ENCODE assay signal across 8 cellular contexts in the genomic region with DNA sequence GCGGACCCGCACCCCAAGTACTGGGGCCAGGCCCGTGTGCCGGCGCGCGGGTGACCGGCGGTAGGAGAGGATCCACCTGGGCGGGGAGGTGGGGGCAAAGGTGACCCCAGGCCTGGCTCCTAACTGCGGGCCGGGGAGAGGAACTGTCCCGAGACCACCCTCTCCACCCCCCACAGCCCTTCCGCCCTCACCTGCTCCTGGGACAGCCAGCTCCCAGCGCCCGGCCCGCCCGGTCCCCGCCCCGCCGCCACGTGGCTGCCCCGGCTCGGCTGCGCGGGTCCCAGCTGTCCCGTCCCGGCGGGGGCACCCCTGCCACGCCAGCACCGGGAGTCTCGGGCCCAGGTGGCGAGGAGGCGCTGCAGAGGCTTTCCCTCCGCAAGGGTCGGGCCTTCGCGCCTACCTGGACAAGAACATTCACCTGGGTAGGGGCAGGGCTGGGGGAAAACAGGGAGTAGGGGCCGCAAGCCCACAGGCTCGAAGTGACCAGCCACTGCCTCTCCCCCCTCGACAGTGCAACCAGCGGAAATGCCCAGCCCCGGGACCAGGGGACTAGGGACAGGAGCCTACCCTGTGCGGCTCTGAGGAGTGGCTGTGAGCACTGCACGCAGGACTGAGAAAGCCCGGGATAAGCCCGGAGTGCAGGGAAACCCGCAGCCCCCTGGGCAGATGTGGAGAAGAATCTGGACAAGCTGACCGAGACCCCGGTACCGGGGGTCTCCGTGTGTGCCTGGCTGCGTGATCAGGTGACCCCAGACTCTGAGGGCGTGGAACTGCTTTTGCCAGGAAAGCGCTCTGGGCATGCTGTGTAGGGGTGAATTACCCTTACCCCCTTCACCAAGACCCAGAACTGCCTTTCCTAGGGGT. TPM values are rescaled to one million over a fixed set of nuclear protein-coding genes. Genes with fewer than 3 reads are reported as not detected.
DNase-seq lines count a peak whose midpoint lies in the region; ATAC-seq, FAIRE-seq and TF ChIP-seq lines count a peak whose summit lies in the region.

A gene with protein sequence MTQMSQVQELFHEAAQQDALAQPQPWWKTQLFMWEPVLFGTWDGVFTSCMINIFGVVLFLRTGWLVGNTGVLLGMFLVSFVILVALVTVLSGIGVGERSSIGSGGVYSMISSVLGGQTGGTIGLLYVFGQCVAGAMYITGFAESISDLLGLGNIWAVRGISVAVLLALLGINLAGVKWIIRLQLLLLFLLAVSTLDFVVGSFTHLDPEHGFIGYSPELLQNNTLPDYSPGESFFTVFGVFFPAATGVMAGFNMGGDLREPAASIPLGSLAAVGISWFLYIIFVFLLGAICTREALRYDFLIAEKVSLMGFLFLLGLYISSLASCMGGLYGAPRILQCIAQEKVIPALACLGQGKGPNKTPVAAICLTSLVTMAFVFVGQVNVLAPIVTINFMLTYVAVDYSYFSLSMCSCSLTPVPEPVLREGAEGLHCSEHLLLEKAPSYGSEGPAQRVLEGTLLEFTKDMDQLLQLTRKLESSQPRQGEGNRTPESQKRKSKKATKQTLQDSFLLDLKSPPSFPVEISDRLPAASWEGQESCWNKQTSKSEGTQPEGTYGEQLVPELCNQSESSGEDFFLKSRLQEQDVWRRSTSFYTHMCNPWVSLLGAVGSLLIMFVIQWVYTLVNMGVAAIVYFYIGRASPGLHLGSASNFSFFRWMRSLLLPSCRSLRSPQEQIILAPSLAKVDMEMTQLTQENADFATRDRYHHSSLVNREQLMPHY (minus strand): TSS at position 240 of the 864 bp plus-strand sequence. CDS start 1,399 bp downstream, outside the sequence.

- FAIRE-seq in GM19239 (lab: Jason Lieb, UNC) = no peak

- TF ChIP-seq POLR2A in uterus (IDR thresholded peaks at IDR 0.05) = no peak

- H3K4me1 ChIP-seq in effector memory CD4-positive, alpha-beta T cell (ENCODE audit: control insufficient read depth, insufficient read depth, low read length, poor library complexity, severe bottlenecking) = peaks cover 9% of the 10 kb centered on the region
- peaks cover 0 to 9% of the 10 kb centered on the region in 2 donors for H3K4me1 ChIP-seq in uterus

- intact Hi-C loops in uterus (cut with DNase I; ENCODE audit: low total_unique reads) = no loop called here

- no peaks in the 10 kb centered on the region for H3K9me3 ChIP-seq in effector memory CD4-positive, alpha-beta T cell (ENCODE audit: control insufficient read depth, low read length)
- H3K9me3 ChIP-seq in uterus = no peaks in the 10 kb centered on the region

- in situ Hi-C loops in G401 (cut with HindIII; ENCODE audit: low sequenced_read_pairs) = no loop called here

- TF ChIP-seq CTCF in AG09309 (IDR thresholded peaks at IDR 0.05; ENCODE audit: control insufficient read depth, insufficient read depth, low read depth, low read length, missing control alignments) (no peak), HL-60 (IDR thresholded peaks at IDR 0.05; ENCODE audit: insufficient read depth, low read length) (no peak), uterus (IDR thresholded peaks at IDR 0.05) (no peak)

- H3K27me3 ChIP-seq in HL-60 (ENCODE audit: insufficient read depth, poor library complexity, severe bottlenecking) = peaks cover 20% of the 10 kb centered on the region
- H3K27me3 ChIP-seq in effector memory CD4-positive, alpha-beta T cell (replicated peaks; ENCODE audit: control insufficient read depth, insufficient read depth, low read length, poor library complexity, severe bottlenecking) = peaks cover 34% of the 10 kb centered on the region
- peaks cover 8 to 15% of the 10 kb centered on the region in 2 donors for H3K27me3 ChIP-seq in uterus

- H3K27ac ChIP-seq in HL-60 (replicated peaks) = no peak within 1 kb of the TSS
- no peak within 1 kb of the TSS for H3K27ac ChIP-seq in effector memory CD4-positive, alpha-beta T cell (ENCODE audit: insufficient read depth, low read length, poor library complexity, severe bottlenecking)
- no peak within 1 kb of the TSS for H3K27ac ChIP-seq in uterus

- H3K4me3 ChIP-seq in AG09309 (ENCODE audit: control insufficient read depth, low read depth, low read length) (peak within 1 kb of the TSS; percentile 33), HL-60 (replicated peaks; ENCODE audit: insufficient read depth, low read length) (peak within 1 kb of the TSS; percentile 41), uterus (peak within 1 kb of the TSS in 1 of 2 donors; percentile 15)
- peak within 1 kb of the TSS; percentile 32 for H3K4me3 ChIP-seq in effector memory CD4-positive, alpha-beta T cell (ENCODE audit: insufficient read depth, low read depth, low read length, poor library complexity, severe bottlenecking)

- no peak for ATAC-seq in GM19467 (IDR thresholded peaks at IDR 0.05; ENCODE audit: unreplicated experiment)

- no peak for DNase-seq in AG09309 (ENCODE audit: low read depth)
- no peak for DNase-seq in HL-60 (ENCODE audit: low read depth in 1 of 2, low spot score in 1 of 2)
- DNase-seq in effector memory CD4-positive, alpha-beta T cell = no peak
- no peak for DNase-seq in myocyte (ENCODE audit: low read depth)
- DNase-seq in uterus = no peak
- DNase-seq in G401 (ENCODE audit: low spot score) = no peak
- no peak for DNase-seq in GM19239 (ENCODE audit: insufficient read length, low spot score)

- H3K36me3 ChIP-seq in effector memory CD4-positive, alpha-beta T cell (ENCODE audit: control insufficient read depth, insufficient read depth, low read length) = no peaks in the 10 kb centered on the region
- H3K36me3 ChIP-seq in uterus = no peaks in the 10 kb centered on the region

RNA-seq across cellular contexts. Expression of the gene that starts here (rescaled TPM):
- total RNA-seq in myocyte = 10.2 and 12.2 TPM in 2 replicates
- 25.4 TPM for polyA plus RNA-seq in myocyte (2012)
- total RNA-seq in uterus = 1 to 10 TPM in 1 of 4 donors, under 1 TPM in 2, not detected in 1; 0.26 to 4.7 (median 0.58) TPM
- total RNA-seq in G401 (2014; rRNA removed; shearing (Covaris generic)) = not detected in 2 replicates
